In genomic region chr6:23414204-23414501, GRCh38 we compare ENCODE assay signal across 8 cellular contexts.
DNase-seq lines count a peak whose midpoint lies in the region; ATAC-seq and TF ChIP-seq lines count a peak whose summit lies in the region.

No MANE protein-coding gene starts in this region.

- peak overlapping the region; percentile 48 for H2AFZ ChIP-seq in IMR-90 (replicated peaks; ENCODE audit: low read length, poor library complexity)

- peak overlapping the region; percentile 84 for H2BK5ac ChIP-seq in IMR-90 (ENCODE audit: low read depth, low read length, poor library complexity, severe bottlenecking)
- no peak overlapping the region for H2BK5ac ChIP-seq in mesendoderm (ENCODE audit: low read length)

- H3K36me3 ChIP-seq in IMR-90 (ENCODE audit: control insufficient read depth, insufficient read depth, low read length) (no peaks in the 10 kb centered on the region), mesendoderm (ENCODE audit: control insufficient read depth, insufficient read depth, low read length) (no peaks in the 10 kb centered on the region), spleen (no peaks in the 10 kb centered on the region)

- H3K4ac ChIP-seq in IMR-90 (ENCODE audit: low read depth, low read length): peak overlapping the region; percentile 34
- H3K4ac ChIP-seq in mesendoderm (ENCODE audit: low read depth, low read length): no peak overlapping the region

- peaks cover 4% of the 10 kb centered on the region for H3K9me1 ChIP-seq in IMR-90 (ENCODE audit: insufficient read depth, low read length)

- H3K27ac Mint-ChIP-seq in activated naive CD4-positive, alpha-beta T cell treated with anti-CD3 and anti-CD28 coated beads, Interleukin-2, amount 10 ng/mL, durations not matched to agents 7 days and 5 days: no peak overlapping the region

- H4K91ac ChIP-seq in IMR-90 (ENCODE audit: insufficient read depth, low read depth, low read length): peak overlapping the region; percentile 82

- H3K4me2 ChIP-seq in IMR-90 (ENCODE audit: low read depth, low read length) (no peak overlapping the region), mesendoderm (ENCODE audit: low read length) (no peak overlapping the region)

- peak; percentile 16 for DNase-seq in GM03348 (ENCODE audit: low spot score)
- peak; percentile 92 for DNase-seq in IMR-90
- peak; percentile 49 for DNase-seq in astrocyte of the cerebellum (ENCODE audit: low read depth)
- peak; percentile 18 for DNase-seq in mesendoderm
- no peak for DNase-seq in NCI-H187 treated with DMSO at 0.1 percent for 48 hours (lab: John Stamatoyannopoulos, UW)
- DNase-seq in activated naive CD4-positive, alpha-beta T cell treated with anti-CD3 and anti-CD28 coated beads, Interleukin-2, amount 10 ng/mL, durations not matched to agents 7 days and 5 days: no peak
- no peak for DNase-seq in spleen

- H3K4me1 ChIP-seq in IMR-90 (ENCODE audit: control insufficient read depth, insufficient read depth, low read length): peaks cover 6% of the 10 kb centered on the region
- H3K4me1 ChIP-seq in mesendoderm (ENCODE audit: control insufficient read depth, low read depth, low read length): no peaks in the 10 kb centered on the region
- H3K4me1 ChIP-seq in spleen: peaks cover 0 to 6% (median 0%) of the 10 kb centered on the region in 6 donors

- H3K27ac ChIP-seq in IMR-90 (ENCODE audit: insufficient read depth, low read length): peak overlapping the region; percentile 82
- no peak overlapping the region for H3K27ac ChIP-seq in mesendoderm (ENCODE audit: low read depth, low read length)
- no peak overlapping the region for H3K27ac ChIP-seq in spleen

- 0 out of 2 replicates have a peak overlapping the region, but pooled peaks have one; percentile 43 for H2AK5ac ChIP-seq in IMR-90 (ENCODE audit: low read depth, low read length)
- H2AK5ac ChIP-seq in mesendoderm (ENCODE audit: low read length): no peak overlapping the region

- H3K4me1 Mint-ChIP-seq in activated naive CD4-positive, alpha-beta T cell treated with anti-CD3 and anti-CD28 coated beads, Interleukin-2, amount 10 ng/mL, durations not matched to agents 7 days and 5 days: no peaks in the 10 kb centered on the region

- H4K8ac ChIP-seq in IMR-90 (ENCODE audit: low read depth in 2 of 2, low read length in 2 of 2): peak overlapping the region; percentile 72 to 76
- no peak overlapping the region for H4K8ac ChIP-seq in mesendoderm (ENCODE audit: low read depth, low read length)

- peak overlapping the region; percentile 73 for H3K9ac ChIP-seq in IMR-90 (ENCODE audit: low read depth, low read length)
- H3K9ac ChIP-seq in mesendoderm (ENCODE audit: low read length): no peak overlapping the region

- intact Hi-C loops in IMR-90 (cut with micrococcal nuclease) (loop anchor here (1.0 to 10.0 kb wide), 3 partner anchors 459 to 1265 kb away; no protein-coding TSS in a partner anchor), spleen (cut with DNase I; ENCODE audit: low total_unique reads) (no loop called here)

- TF ChIP-seq POLR2A in IMR-90 (IDR thresholded peaks at IDR 0.05; ENCODE audit: low read depth, low read length) (no peak), spleen (IDR thresholded peaks at IDR 0.05) (no peak)

- CTCF ChIA-PET in IMR-90 (lab: Yijun Ruan, JAX): interaction anchor here (0.5 to 1.5 kb wide), 6 partner anchors 8 to 680 kb away, joined by 3 to 4 read pairs (median 3); no protein-coding TSS in a partner anchor
- CTCF ChIA-PET in activated naive CD4-positive, alpha-beta T cell treated with anti-CD3 and anti-CD28 coated beads, Interleukin-2, amount 10 ng/mL, durations not matched to agents 7 days and 5 days (lab: Charles Lee): no interaction called here

- peak overlapping the region; percentile 81 for H3K18ac ChIP-seq in IMR-90 (ENCODE audit: low read depth, low read length)
- no peak overlapping the region for H3K18ac ChIP-seq in mesendoderm (ENCODE audit: low read length)

- H3K9me3 ChIP-seq in IMR-90 (ENCODE audit: control insufficient read depth, insufficient read depth, low read length): no peaks in the 10 kb centered on the region
- no peaks in the 10 kb centered on the region for H3K9me3 ChIP-seq in spleen

- POLR2A ChIA-PET in IMR-90 (lab: Charles Lee; ENCODE audit: unreplicated experiment): no interaction called here

- H3K27me3 Mint-ChIP-seq in activated naive CD4-positive, alpha-beta T cell treated with anti-CD3 and anti-CD28 coated beads, Interleukin-2, amount 10 ng/mL, durations not matched to agents 7 days and 5 days: no peaks in the 10 kb centered on the region

- ATAC-seq in IMR-90 (ENCODE audit: low read depth): peak; percentile 87
- no peak for ATAC-seq in HG02973 (IDR thresholded peaks at IDR 0.05; ENCODE audit: unreplicated experiment)

- H3K79me2 ChIP-seq in mesendoderm (ENCODE audit: control insufficient read depth, insufficient read depth, low read length): no peaks in the 10 kb centered on the region

- H2AK9ac ChIP-seq in IMR-90 (replicated peaks; ENCODE audit: low read depth, low read length, poor library complexity): no peak overlapping the region

- H3K27me3 ChIP-seq in IMR-90 (ENCODE audit: control insufficient read depth, insufficient read depth, low read length): no peaks in the 10 kb centered on the region
- no peaks in the 10 kb centered on the region for H3K27me3 ChIP-seq in mesendoderm (ENCODE audit: insufficient read depth, low read length, poor library complexity)
- H3K27me3 ChIP-seq in spleen (replicated peaks in 1 of 7): no peaks in the 10 kb centered on the region

- H3K36me3 Mint-ChIP-seq in activated naive CD4-positive, alpha-beta T cell treated with anti-CD3 and anti-CD28 coated beads, Interleukin-2, amount 10 ng/mL, durations not matched to agents 7 days and 5 days: no peaks in the 10 kb centered on the region

- peak overlapping the region; percentile 95; the same call in 2 of the 3 replicates for H2BK15ac ChIP-seq in IMR-90 (ENCODE audit: low read depth, low read length)
- no peak overlapping the region for H2BK15ac ChIP-seq in mesendoderm (replicated peaks; ENCODE audit: low read depth)

- peaks cover 3% of the 10 kb centered on the region; the same call in 1 of the 2 replicates for H4K20me1 ChIP-seq in IMR-90 (ENCODE audit: insufficient read depth, low read length)

- 0 out of 2 replicates have a peak overlapping the region, but pooled peaks have one; percentile 21 for H3K56ac ChIP-seq in IMR-90 (ENCODE audit: extremely low read depth, insufficient read depth, low read length)
- H3K56ac ChIP-seq in mesendoderm (ENCODE audit: low read length): no peak overlapping the region

- in situ Hi-C loops in IMR-90 (cut with MboI; ENCODE audit: low sequenced_read_pairs): no loop called here
- in situ Hi-C loops in astrocyte of the cerebellum (cut with HindIII; ENCODE audit: low sequenced_read_pairs): no loop called here

- no peak overlapping the region for H3K4me3 ChIP-seq in IMR-90 (ENCODE audit: insufficient read depth, low read depth, low read length)
- no peak overlapping the region for H3K4me3 ChIP-seq in astrocyte of the cerebellum (ENCODE audit: low read depth, low read length)
- H3K4me3 ChIP-seq in mesendoderm (ENCODE audit: low read length): no peak overlapping the region
- no peak overlapping the region for H3K4me3 ChIP-seq in spleen

- TF ChIP-seq RAD21 in IMR-90 (IDR thresholded peaks at IDR 0.05; ENCODE audit: low read length): peak; percentile 63

- peak overlapping the region; percentile 28 for H2BK120ac ChIP-seq in IMR-90 (ENCODE audit: low read depth, low read length)
- H2BK120ac ChIP-seq in mesendoderm (ENCODE audit: low read depth, low read length): no peak overlapping the region

- peak; percentile 60 for TF ChIP-seq CTCF in IMR-90 (conservative IDR thresholded peaks at IDR 0.05; ENCODE audit: low read depth, low read length)
- TF ChIP-seq CTCF in astrocyte of the cerebellum (IDR thresholded peaks at IDR 0.05; ENCODE audit: low read depth, low read length, missing control alignments): peak; percentile 51
- TF ChIP-seq CTCF in spleen (IDR thresholded peaks at IDR 0.05 in 8 of 11, conservative IDR thresholded peaks at IDR 0.05 in 3 of 11): peak in 3 of 11 experiments; percentile 11 to 24 (median 16)

- peaks cover 9% of the 10 kb centered on the region for H3K9me3 Mint-ChIP-seq in activated naive CD4-positive, alpha-beta T cell treated with anti-CD3 and anti-CD28 coated beads, Interleukin-2, amount 10 ng/mL, durations not matched to agents 7 days and 5 days

- BruUV-seq in IMR-90 (replicated peaks; lab: Mats Ljungman, UMichigan): no TSS peak

- peak overlapping the region; percentile 77 for H2BK20ac ChIP-seq in IMR-90 (ENCODE audit: low read depth, low read length)

- H3K79me1 ChIP-seq in IMR-90 (ENCODE audit: low read depth in 1 of 2, low read length in 2 of 2) (no peaks in the 10 kb centered on the region), mesendoderm (ENCODE audit: low read length) (no peaks in the 10 kb centered on the region)

- H3K4me3 Mint-ChIP-seq in activated naive CD4-positive, alpha-beta T cell treated with anti-CD3 and anti-CD28 coated beads, Interleukin-2, amount 10 ng/mL, durations not matched to agents 7 days and 5 days: no peak overlapping the region

- dilution Hi-C loops in IMR-90 (cut with HindIII; ENCODE audit: low sequenced_read_pairs, unreplicated experiment): no loop called here

- H4K5ac ChIP-seq in IMR-90 (ENCODE audit: low read depth, low read length): peak overlapping the region; percentile 94
- H4K5ac ChIP-seq in mesendoderm (ENCODE audit: low read length): no peak overlapping the region

- H3K14ac ChIP-seq in IMR-90 (replicated peaks; ENCODE audit: low read depth, low read length): peak overlapping the region; percentile 58; the same call in 1 of the 2 replicates

- H3K23ac ChIP-seq in IMR-90 (ENCODE audit: low read depth, low read length) (peak overlapping the region; percentile 3; the same call in 1 of the 2 replicates), mesendoderm (ENCODE audit: low read length) (no peak overlapping the region)

TF ChIP-seq in IMR-90, 13 proteins besides CTCF, POLR2A, EP300 and RAD21:
- TF ChIP-seq MAFK (IDR thresholded peaks at IDR 0.05; ENCODE audit: low read depth, low read length): no peak
- TF ChIP-seq SMC3 (IDR thresholded peaks at IDR 0.05; ENCODE audit: low read depth, low read length): peak; percentile 54

Comparison
In these comparisons a context has a peak if more than half of its experiments do, and no peak if none do; other contexts are left out.
1. DNase-seq: peak in GM03348 (single experiment), IMR-90 (single experiment), astrocyte of the cerebellum (single experiment) and mesendoderm (single experiment); none in NCI-H187 treated with DMSO at 0.1 percent for 48 hours (single experiment), activated naive CD4-positive, alpha-beta T cell treated with anti-CD3 and anti-CD28 coated beads, Interleukin-2, amount 10 ng/mL, durations not matched to agents 7 days and 5 days (single experiment) and spleen (single experiment).